27 cellular contexts compared by ENCODE assay signal in genomic region chr11:36463781-36464180, GRCh38. TPM values are rescaled to one million over a fixed set of nuclear protein-coding genes. Genes with fewer than 3 reads are reported as not detected.
DNase-seq lines count a peak whose midpoint lies in the region; ATAC-seq and TF ChIP-seq lines count a peak whose summit lies in the region.
"Had no signal": no experiment of that assay in that cellular context is flagged by ENCODE, and none has a peak within 500 bp of the region (broad histone marks: within the 10 kb centered on the region; RNA-seq: fewer than 3 reads in every experiment).

No MANE protein-coding gene starts in this region.

- no peak overlapping the region for H3K4me2 ChIP-seq in mesendoderm (ENCODE audit: low read length)

- peak overlapping the region; percentile 76 for H3K27ac Mint-ChIP-seq in HFFc6
- peak overlapping the region; percentile 55 for H3K27ac Mint-ChIP-seq in central memory CD8-positive, alpha-beta T cell (ENCODE audit: low read depth)
- H3K27ac Mint-ChIP-seq: activated CD4-positive, alpha-beta memory T cell treated with anti-CD3 and anti-CD28 coated beads for 36 hours; T-helper 2 cell treated with Interferon-gamma antibody and Interleukin-4, amounts not matched to agents 5 μg/mL and 100 μg/mL, for 36 hours; WTC11 had no signal

- no peaks in the 10 kb centered on the region for H3K79me1 ChIP-seq in mesendoderm (ENCODE audit: low read length)

- peaks cover 49% of the 10 kb centered on the region for H3K4me1 Mint-ChIP-seq in HFFc6 (ENCODE audit: low read depth)
- H3K4me1 Mint-ChIP-seq in central memory CD8-positive, alpha-beta T cell: peaks cover 63% of the 10 kb centered on the region

- no peak overlapping the region for H2BK15ac ChIP-seq in mesendoderm (replicated peaks; ENCODE audit: low read depth)

- H3K36me3 Mint-ChIP-seq in HFFc6 (ENCODE audit: low read depth): peaks cover 27% of the 10 kb centered on the region
- H3K36me3 Mint-ChIP-seq in central memory CD8-positive, alpha-beta T cell (ENCODE audit: insufficient read depth): peaks cover 25% of the 10 kb centered on the region
- H3K36me3 Mint-ChIP-seq: WTC11 had no signal

- H3K27me3 Mint-ChIP-seq in HFFc6 (ENCODE audit: insufficient read depth): no peaks in the 10 kb centered on the region; the same call in none of the 2 replicates
- no peaks in the 10 kb centered on the region for H3K27me3 Mint-ChIP-seq in central memory CD8-positive, alpha-beta T cell
- H3K27me3 Mint-ChIP-seq: activated CD4-positive, alpha-beta memory T cell treated with anti-CD3 and anti-CD28 coated beads for 36 hours had no signal

- no peaks in the 10 kb centered on the region for H3K36me3 ChIP-seq in mesendoderm (ENCODE audit: control insufficient read depth, insufficient read depth, low read length)
- no peaks in the 10 kb centered on the region for H3K36me3 ChIP-seq in prostate gland
- H3K36me3 ChIP-seq: left ventricle myocardium inferior, thyroid gland had no signal

- H2BK5ac ChIP-seq in mesendoderm (ENCODE audit: low read length): no peak overlapping the region

- no peak overlapping the region for H3K9ac ChIP-seq in mesendoderm (ENCODE audit: low read length)
- H3K9ac ChIP-seq: BLaER1 treated with 17β-estradiol and CSF1 and Interleukin-3, amounts not matched to agents 10 nM and 100 nM had no signal

- intact Hi-C loops in prostate gland (cut with DNase I) (no loop called here), left ventricle myocardium superior (cut with micrococcal nuclease) (no loop called here)

- H4K5ac ChIP-seq in mesendoderm (ENCODE audit: low read length): no peak overlapping the region

- no peak overlapping the region for H3K27ac ChIP-seq in mesendoderm (ENCODE audit: low read depth, low read length)
- no peak overlapping the region for H3K27ac ChIP-seq in prostate gland
- H3K27ac ChIP-seq: 22Rv1; BLaER1 treated with 17β-estradiol and CSF1 and Interleukin-3, amounts not matched to agents 10 nM and 100 nM; esophagus squamous epithelium; left ventricle myocardium inferior; psoas muscle; skin epidermis; thyroid gland had no signal

- H3K4me1 ChIP-seq in mesendoderm (ENCODE audit: control insufficient read depth, low read depth, low read length): no peaks in the 10 kb centered on the region
- no peaks in the 10 kb centered on the region for H3K4me1 ChIP-seq in prostate gland (replicated peaks)
- H3K4me1 ChIP-seq: left ventricle myocardium inferior, psoas muscle, thyroid gland had no signal

- no peaks in the 10 kb centered on the region for H3K79me2 ChIP-seq in mesendoderm (ENCODE audit: control insufficient read depth, insufficient read depth, low read length)

- H3K9me3 ChIP-seq in prostate gland: no peaks in the 10 kb centered on the region
- H3K9me3 ChIP-seq: BLaER1 treated with 17β-estradiol and CSF1 and Interleukin-3, amounts not matched to agents 10 nM and 100 nM; esophagus squamous epithelium; left ventricle myocardium inferior; mucosa of descending colon; psoas muscle; thyroid gland had no signal

- H3K9me3 Mint-ChIP-seq in HFFc6: no peaks in the 10 kb centered on the region
- no peaks in the 10 kb centered on the region for H3K9me3 Mint-ChIP-seq in central memory CD8-positive, alpha-beta T cell
- H3K9me3 Mint-ChIP-seq: activated CD4-positive, alpha-beta memory T cell treated with anti-CD3 and anti-CD28 coated beads for 36 hours; T-helper 2 cell treated with Interferon-gamma antibody and Interleukin-4, amounts not matched to agents 5 μg/mL and 100 μg/mL, for 36 hours; WTC11 had no signal

- no peak overlapping the region for H3K56ac ChIP-seq in mesendoderm (ENCODE audit: low read length)

- H3K23ac ChIP-seq in mesendoderm (ENCODE audit: low read length): no peak overlapping the region

- no peak for TF ChIP-seq POLR2A in prostate gland (IDR thresholded peaks at IDR 0.05)

- H2AK5ac ChIP-seq in mesendoderm (ENCODE audit: low read length): no peak overlapping the region

- no CpG with 5 or more reads among the region's 3 CpGs for WGBS in mesendoderm (ENCODE audit: extremely low coverage, insufficient coverage, low lambda C conversion rate)
- WGBS in prostate gland: 90% methylated on average over 3 of the region's 3 CpGs

- H3K4me3 ChIP-seq in mesendoderm (ENCODE audit: low read length): no peak overlapping the region
- no peak overlapping the region for H3K4me3 ChIP-seq in prostate gland
- H3K4me3 ChIP-seq: BLaER1 treated with 17β-estradiol and CSF1 and Interleukin-3, amounts not matched to agents 10 nM and 100 nM; esophagus squamous epithelium; left ventricle myocardium inferior; mucosa of descending colon; psoas muscle; skin epidermis; thyroid gland had no signal

- TF ChIP-seq CTCF in HFFc6 (IDR thresholded peaks at IDR 0.05) (no peak), prostate gland (IDR thresholded peaks at IDR 0.05) (no peak)

- H3K18ac ChIP-seq in mesendoderm (ENCODE audit: low read length): no peak overlapping the region

- H4K8ac ChIP-seq in mesendoderm (ENCODE audit: low read depth, low read length): no peak overlapping the region

- H3K27me3 ChIP-seq in mesendoderm (ENCODE audit: insufficient read depth, low read length, poor library complexity): no peaks in the 10 kb centered on the region
- H3K27me3 ChIP-seq in prostate gland (replicated peaks; ENCODE audit: insufficient read depth): peaks cover 11% of the 10 kb centered on the region
- H3K27me3 ChIP-seq: BLaER1 treated with 17β-estradiol and CSF1 and Interleukin-3, amounts not matched to agents 10 nM and 100 nM; esophagus squamous epithelium; thyroid gland had no signal

- no peak overlapping the region for H3K4ac ChIP-seq in mesendoderm (ENCODE audit: low read depth, low read length)

- DNase-seq in A172 (ENCODE audit: low spot score): peak; percentile 46
- DNase-seq in HFFc6: no peak
- DNase-seq in central memory CD8-positive, alpha-beta T cell (ENCODE audit: low spot score in 2 of 2): no peak
- DNase-seq in mesendoderm: peak; percentile 52
- no peak for DNase-seq in prostate gland (ENCODE audit: low spot score)
- DNase-seq in left ventricle myocardium superior: no peak
- no peak for DNase-seq in NCI-H524 (lab: John Stamatoyannopoulos, UW)
- DNase-seq: activated CD4-positive, alpha-beta memory T cell treated with anti-CD3 and anti-CD28 coated beads for 36 hours; activated T-cell treated with anti-CD3 and anti-CD28 coated beads for 4 hours; effector CD8-positive, alpha-beta T cell; esophagus squamous epithelium; head of caudate nucleus; KBM-7; left ventricle myocardium inferior; mucosa of descending colon; NCI-H1930; NCI-H446; psoas muscle; stimulated activated naive CD8-positive, alpha-beta T cell treated with anti-CD3 and anti-CD28 coated beads, Interleukin-15, Interleukin-2, amounts not matched to agents 100 U/mL and 50 U/mL, for 24 hours; thyroid gland had no signal

- no peak for ATAC-seq in central memory CD8-positive, alpha-beta T cell (replicated peaks; ENCODE audit: extremely low read depth, poor library complexity, severe bottlenecking)
- ATAC-seq in HG03196 (IDR thresholded peaks at IDR 0.05; ENCODE audit: unreplicated experiment) (no peak), left ventricle myocardium superior (no peak)
- ATAC-seq: mucosa of descending colon; psoas muscle; SK-N-SH treated with all-trans-retinoic acid at 6 μM for 48 hours; stimulated activated naive CD8-positive, alpha-beta T cell treated with anti-CD3 and anti-CD28 coated beads, Interleukin-15, Interleukin-2, amounts not matched to agents 100 U/mL and 50 U/mL, for 24 hours; WTC11 had no signal

- H3K4me3 Mint-ChIP-seq in HFFc6: peak overlapping the region; percentile 42
- no peak overlapping the region for H3K4me3 Mint-ChIP-seq in central memory CD8-positive, alpha-beta T cell
- H3K4me3 Mint-ChIP-seq: activated CD4-positive, alpha-beta memory T cell treated with anti-CD3 and anti-CD28 coated beads for 36 hours; T-helper 2 cell treated with Interferon-gamma antibody and Interleukin-4, amounts not matched to agents 5 μg/mL and 100 μg/mL, for 36 hours; WTC11 had no signal

- H2BK120ac ChIP-seq in mesendoderm (ENCODE audit: low read depth, low read length): no peak overlapping the region

RNA-seq across cellular contexts. Expression of gene TRAF6, which starts 46.3 kb away (rescaled TPM):
- total RNA-seq in A172 (2014; rRNA removed; shearing (Covaris generic)): 6.9 and 7.7 TPM in 2 replicates
- total RNA-seq in HFFc6 (2021; fragmentation: NEBNext Ultra II Directional; extraction: Animal tissue kit (Norgen Biotek cat#: 25700)): 1 to 10 TPM; 7.9 to 9.5 (median 8.3) TPM
- 6.0 TPM for polyA plus RNA-seq in mesendoderm (2013, experiment 1 of 2)
- polyA plus RNA-seq in mesendoderm (2013, experiment 2 of 2): 5.9 TPM
- total RNA-seq in prostate gland: 10 to 100 TPM; 10.3 to 19.0 TPM
- total RNA-seq in left ventricle myocardium superior: 11.6 TPM

Comparison
In these comparisons a context has a peak if more than half of its experiments do, and no peak if none do; other contexts are left out.
1. DNase-seq: peak in A172 (single experiment) and mesendoderm (single experiment); none in HFFc6 (single experiment), central memory CD8-positive, alpha-beta T cell (0 of 2), prostate gland (single experiment), left ventricle myocardium superior (single experiment) and NCI-H524 (0 of 2).